In the genomic region with DNA sequence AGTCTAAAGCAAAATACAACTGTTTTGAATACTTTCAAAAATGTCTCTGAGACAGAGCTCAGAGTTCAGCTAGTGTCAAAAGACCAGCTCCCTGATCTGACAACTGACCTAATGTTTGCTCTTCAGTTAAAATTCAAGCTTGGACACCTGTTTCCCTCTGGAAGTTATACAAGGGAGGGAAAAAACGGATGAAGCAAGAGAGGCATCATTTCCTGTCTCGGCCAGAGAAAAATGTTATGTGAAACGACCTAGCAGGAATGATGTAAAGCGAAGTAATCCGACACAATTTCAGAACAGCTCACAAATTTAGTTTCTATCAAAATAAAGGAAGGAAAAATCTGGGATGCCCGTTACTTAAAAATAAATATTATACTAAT, we compare ENCODE assay signal across 1 cellular context.
TF ChIP-seq lines count a peak whose summit lies in the region.

No MANE protein-coding gene starts in this region.

TF ChIP-seq in HepG2, 621 proteins besides CTCF, POLR2A, EP300 and RAD21 (continued from another document and continues in another):
- TF ChIP-seq, protein P1, sequence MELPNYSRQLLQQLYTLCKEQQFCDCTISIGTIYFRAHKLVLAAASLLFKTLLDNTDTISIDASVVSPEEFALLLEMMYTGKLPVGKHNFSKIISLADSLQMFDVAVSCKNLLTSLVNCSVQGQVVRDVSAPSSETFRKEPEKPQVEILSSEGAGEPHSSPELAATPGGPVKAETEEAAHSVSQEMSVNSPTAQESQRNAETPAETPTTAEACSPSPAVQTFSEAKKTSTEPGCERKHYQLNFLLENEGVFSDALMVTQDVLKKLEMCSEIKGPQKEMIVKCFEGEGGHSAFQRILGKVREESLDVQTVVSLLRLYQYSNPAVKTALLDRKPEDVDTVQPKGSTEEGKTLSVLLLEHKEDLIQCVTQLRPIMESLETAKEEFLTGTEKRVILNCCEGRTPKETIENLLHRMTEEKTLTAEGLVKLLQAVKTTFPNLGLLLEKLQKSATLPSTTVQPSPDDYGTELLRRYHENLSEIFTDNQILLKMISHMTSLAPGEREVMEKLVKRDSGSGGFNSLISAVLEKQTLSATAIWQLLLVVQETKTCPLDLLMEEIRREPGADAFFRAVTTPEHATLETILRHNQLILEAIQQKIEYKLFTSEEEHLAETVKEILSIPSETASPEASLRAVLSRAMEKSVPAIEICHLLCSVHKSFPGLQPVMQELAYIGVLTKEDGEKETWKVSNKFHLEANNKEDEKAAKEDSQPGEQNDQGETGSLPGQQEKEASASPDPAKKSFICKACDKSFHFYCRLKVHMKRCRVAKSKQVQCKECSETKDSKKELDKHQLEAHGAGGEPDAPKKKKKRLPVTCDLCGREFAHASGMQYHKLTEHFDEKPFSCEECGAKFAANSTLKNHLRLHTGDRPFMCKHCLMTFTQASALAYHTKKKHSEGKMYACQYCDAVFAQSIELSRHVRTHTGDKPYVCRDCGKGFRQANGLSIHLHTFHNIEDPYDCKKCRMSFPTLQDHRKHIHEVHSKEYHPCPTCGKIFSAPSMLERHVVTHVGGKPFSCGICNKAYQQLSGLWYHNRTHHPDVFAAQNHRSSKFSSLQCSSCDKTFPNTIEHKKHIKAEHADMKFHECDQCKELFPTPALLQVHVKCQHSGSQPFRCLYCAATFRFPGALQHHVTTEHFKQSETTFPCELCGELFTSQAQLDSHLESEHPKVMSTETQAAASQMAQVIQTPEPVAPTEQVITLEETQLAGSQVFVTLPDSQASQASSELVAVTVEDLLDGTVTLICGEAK (IDR thresholded peaks at IDR 0.05) = no peak
- TF ChIP-seq, protein P1 (CRISPR knock-in tag; IDR thresholded peaks at IDR 0.05) = no peak
- TF ChIP-seq RFX1 (IDR thresholded peaks at IDR 0.05) = no peak
- TF ChIP-seq ZNF850 (CRISPR knock-in tag; conservative IDR thresholded peaks at IDR 0.05) = no peak
- TF ChIP-seq ZBTB7B (CRISPR knock-in tag; IDR thresholded peaks at IDR 0.05) = no peak
- TF ChIP-seq ZNF772 (CRISPR knock-in tag; IDR thresholded peaks at IDR 0.05) = no peak
- TF ChIP-seq PRMT3 (CRISPR knock-in tag; IDR thresholded peaks at IDR 0.05; ENCODE audit: borderline replicate concordance, low read depth) = no peak
- TF ChIP-seq RCOR2 (CRISPR knock-in tag; IDR thresholded peaks at IDR 0.05) = 0 out of 2 replicates have a peak, but pooled peaks have one; percentile 48
- no peak for TF ChIP-seq ARHGAP35 (CRISPR knock-in tag; IDR thresholded peaks at IDR 0.05; ENCODE audit: borderline replicate concordance)
- no peak for TF ChIP-seq XRCC5 (optimal IDR thresholded peaks at IDR 0.05; ENCODE audit: low read length)
- TF ChIP-seq, protein P2, sequence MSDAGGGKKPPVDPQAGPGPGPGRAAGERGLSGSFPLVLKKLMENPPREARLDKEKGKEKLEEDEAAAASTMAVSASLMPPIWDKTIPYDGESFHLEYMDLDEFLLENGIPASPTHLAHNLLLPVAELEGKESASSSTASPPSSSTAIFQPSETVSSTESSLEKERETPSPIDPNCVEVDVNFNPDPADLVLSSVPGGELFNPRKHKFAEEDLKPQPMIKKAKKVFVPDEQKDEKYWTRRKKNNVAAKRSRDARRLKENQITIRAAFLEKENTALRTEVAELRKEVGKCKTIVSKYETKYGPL (CRISPR knock-in tag; IDR thresholded peaks at IDR 0.05) = peak; percentile 94
- no peak for TF ChIP-seq AHR (CRISPR knock-in tag; IDR thresholded peaks at IDR 0.05)
- no peak for TF ChIP-seq U2AF1 (optimal IDR thresholded peaks at IDR 0.05; ENCODE audit: low read depth, low read length)
- TF ChIP-seq, protein P3, sequence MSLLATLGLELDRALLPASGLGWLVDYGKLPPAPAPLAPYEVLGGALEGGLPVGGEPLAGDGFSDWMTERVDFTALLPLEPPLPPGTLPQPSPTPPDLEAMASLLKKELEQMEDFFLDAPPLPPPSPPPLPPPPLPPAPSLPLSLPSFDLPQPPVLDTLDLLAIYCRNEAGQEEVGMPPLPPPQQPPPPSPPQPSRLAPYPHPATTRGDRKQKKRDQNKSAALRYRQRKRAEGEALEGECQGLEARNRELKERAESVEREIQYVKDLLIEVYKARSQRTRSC (CRISPR knock-in tag; IDR thresholded peaks at IDR 0.05; ENCODE audit: low read depth) = no peak
- TF ChIP-seq, protein P4, sequence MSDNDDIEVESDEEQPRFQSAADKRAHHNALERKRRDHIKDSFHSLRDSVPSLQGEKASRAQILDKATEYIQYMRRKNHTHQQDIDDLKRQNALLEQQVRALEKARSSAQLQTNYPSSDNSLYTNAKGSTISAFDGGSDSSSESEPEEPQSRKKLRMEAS (IDR thresholded peaks at IDR 0.05) = 0 out of 2 replicates have a peak, but pooled peaks have one; percentile 15
- no peak for TF ChIP-seq SOX6 (IDR thresholded peaks at IDR 0.05)
- peak; percentile 51; the same call in 1 of the 2 replicates for TF ChIP-seq SOX6 (CRISPR knock-in tag; IDR thresholded peaks at IDR 0.05)
- TF ChIP-seq ZIK1 (CRISPR knock-in tag; IDR thresholded peaks at IDR 0.05; ENCODE audit: borderline replicate concordance, low read depth) = no peak
- TF ChIP-seq ZFY (CRISPR knock-in tag; IDR thresholded peaks at IDR 0.05) = no peak
- peak; percentile 63; the same call in 1 of the 2 replicates for TF ChIP-seq NCOR1 (IDR thresholded peaks at IDR 0.05; ENCODE audit: borderline replicate concordance, low read length)
- no peak for TF ChIP-seq ZNF605 (CRISPR knock-in tag; IDR thresholded peaks at IDR 0.05)
- TF ChIP-seq GATAD1 (CRISPR knock-in tag; IDR thresholded peaks at IDR 0.05) = peak; percentile 52
- TF ChIP-seq, protein P5, sequence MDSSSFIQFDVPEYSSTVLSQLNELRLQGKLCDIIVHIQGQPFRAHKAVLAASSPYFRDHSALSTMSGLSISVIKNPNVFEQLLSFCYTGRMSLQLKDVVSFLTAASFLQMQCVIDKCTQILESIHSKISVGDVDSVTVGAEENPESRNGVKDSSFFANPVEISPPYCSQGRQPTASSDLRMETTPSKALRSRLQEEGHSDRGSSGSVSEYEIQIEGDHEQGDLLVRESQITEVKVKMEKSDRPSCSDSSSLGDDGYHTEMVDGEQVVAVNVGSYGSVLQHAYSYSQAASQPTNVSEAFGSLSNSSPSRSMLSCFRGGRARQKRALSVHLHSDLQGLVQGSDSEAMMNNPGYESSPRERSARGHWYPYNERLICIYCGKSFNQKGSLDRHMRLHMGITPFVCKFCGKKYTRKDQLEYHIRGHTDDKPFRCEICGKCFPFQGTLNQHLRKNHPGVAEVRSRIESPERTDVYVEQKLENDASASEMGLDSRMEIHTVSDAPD (CRISPR knock-in tag; IDR thresholded peaks at IDR 0.05) = no peak
- TF ChIP-seq ZNF552 (CRISPR knock-in tag; IDR thresholded peaks at IDR 0.05; ENCODE audit: borderline replicate concordance) = no peak
- no peak for TF ChIP-seq GPN1 (CRISPR knock-in tag; IDR thresholded peaks at IDR 0.05; ENCODE audit: borderline replicate concordance)
- TF ChIP-seq, protein P6, sequence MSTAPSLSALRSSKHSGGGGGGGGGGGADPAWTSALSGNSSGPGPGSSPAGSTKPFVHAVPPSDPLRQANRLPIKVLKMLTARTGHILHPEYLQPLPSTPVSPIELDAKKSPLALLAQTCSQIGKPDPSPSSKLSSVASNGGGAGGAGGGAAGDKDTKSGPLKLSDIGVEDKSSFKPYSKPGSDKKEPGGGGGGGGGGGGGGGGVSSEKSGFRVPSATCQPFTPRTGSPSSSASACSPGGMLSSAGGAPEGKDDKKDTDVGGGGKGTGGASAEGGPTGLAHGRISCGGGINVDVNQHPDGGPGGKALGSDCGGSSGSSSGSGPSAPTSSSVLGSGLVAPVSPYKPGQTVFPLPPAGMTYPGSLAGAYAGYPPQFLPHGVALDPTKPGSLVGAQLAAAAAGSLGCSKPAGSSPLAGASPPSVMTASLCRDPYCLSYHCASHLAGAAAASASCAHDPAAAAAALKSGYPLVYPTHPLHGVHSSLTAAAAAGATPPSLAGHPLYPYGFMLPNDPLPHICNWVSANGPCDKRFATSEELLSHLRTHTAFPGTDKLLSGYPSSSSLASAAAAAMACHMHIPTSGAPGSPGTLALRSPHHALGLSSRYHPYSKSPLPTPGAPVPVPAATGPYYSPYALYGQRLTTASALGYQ (CRISPR knock-in tag; IDR thresholded peaks at IDR 0.05) = no peak; the same call in 1 of the 2 replicates
- TF ChIP-seq WIZ (CRISPR knock-in tag; IDR thresholded peaks at IDR 0.05) = no peak
- TF ChIP-seq, protein P7, sequence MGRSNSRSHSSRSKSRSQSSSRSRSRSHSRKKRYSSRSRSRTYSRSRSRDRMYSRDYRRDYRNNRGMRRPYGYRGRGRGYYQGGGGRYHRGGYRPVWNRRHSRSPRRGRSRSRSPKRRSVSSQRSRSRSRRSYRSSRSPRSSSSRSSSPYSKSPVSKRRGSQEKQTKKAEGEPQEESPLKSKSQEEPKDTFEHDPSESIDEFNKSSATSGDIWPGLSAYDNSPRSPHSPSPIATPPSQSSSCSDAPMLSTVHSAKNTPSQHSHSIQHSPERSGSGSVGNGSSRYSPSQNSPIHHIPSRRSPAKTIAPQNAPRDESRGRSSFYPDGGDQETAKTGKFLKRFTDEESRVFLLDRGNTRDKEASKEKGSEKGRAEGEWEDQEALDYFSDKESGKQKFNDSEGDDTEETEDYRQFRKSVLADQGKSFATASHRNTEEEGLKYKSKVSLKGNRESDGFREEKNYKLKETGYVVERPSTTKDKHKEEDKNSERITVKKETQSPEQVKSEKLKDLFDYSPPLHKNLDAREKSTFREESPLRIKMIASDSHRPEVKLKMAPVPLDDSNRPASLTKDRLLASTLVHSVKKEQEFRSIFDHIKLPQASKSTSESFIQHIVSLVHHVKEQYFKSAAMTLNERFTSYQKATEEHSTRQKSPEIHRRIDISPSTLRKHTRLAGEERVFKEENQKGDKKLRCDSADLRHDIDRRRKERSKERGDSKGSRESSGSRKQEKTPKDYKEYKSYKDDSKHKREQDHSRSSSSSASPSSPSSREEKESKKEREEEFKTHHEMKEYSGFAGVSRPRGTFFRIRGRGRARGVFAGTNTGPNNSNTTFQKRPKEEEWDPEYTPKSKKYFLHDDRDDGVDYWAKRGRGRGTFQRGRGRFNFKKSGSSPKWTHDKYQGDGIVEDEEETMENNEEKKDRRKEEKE (IDR thresholded peaks at IDR 0.05) = no peak
- TF ChIP-seq ESRRA (CRISPR knock-in tag; IDR thresholded peaks at IDR 0.05; ENCODE audit: low read depth) = no peak
- TF ChIP-seq ZNF674 (CRISPR knock-in tag; IDR thresholded peaks at IDR 0.05; ENCODE audit: low read depth) = no peak
- TF ChIP-seq ZNF883 (CRISPR knock-in tag; IDR thresholded peaks at IDR 0.05; ENCODE audit: not compliant biosample characterization) = no peak
- TF ChIP-seq ZFP36L2 (CRISPR knock-in tag; IDR thresholded peaks at IDR 0.05) = no peak
- peak; percentile 73; the same call in 1 of the 2 replicates for TF ChIP-seq MIER3 (CRISPR knock-in tag; IDR thresholded peaks at IDR 0.05; ENCODE audit: borderline replicate concordance)
- TF ChIP-seq MEIS2 (CRISPR knock-in tag; IDR thresholded peaks at IDR 0.05) = peak; percentile 81
- TF ChIP-seq PAWR (CRISPR knock-in tag; IDR thresholded peaks at IDR 0.05; ENCODE audit: borderline replicate concordance) = no peak
- TF ChIP-seq, protein P8, sequence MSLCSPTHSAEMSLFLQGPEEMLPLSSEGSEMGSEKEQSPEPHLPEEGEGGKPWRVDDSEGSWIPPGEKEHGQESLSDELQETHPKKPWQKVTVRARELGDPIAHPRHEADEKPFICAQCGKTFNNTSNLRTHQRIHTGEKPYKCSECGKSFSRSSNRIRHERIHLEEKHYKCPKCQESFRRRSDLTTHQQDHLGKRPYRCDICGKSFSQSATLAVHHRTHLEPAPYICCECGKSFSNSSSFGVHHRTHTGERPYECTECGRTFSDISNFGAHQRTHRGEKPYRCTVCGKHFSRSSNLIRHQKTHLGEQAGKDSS (CRISPR knock-in tag; IDR thresholded peaks at IDR 0.05; ENCODE audit: borderline replicate concordance, low read depth) = no peak
- TF ChIP-seq ZKSCAN1 (IDR thresholded peaks at IDR 0.05; ENCODE audit: low read length) = no peak
- TF ChIP-seq, protein P9, sequence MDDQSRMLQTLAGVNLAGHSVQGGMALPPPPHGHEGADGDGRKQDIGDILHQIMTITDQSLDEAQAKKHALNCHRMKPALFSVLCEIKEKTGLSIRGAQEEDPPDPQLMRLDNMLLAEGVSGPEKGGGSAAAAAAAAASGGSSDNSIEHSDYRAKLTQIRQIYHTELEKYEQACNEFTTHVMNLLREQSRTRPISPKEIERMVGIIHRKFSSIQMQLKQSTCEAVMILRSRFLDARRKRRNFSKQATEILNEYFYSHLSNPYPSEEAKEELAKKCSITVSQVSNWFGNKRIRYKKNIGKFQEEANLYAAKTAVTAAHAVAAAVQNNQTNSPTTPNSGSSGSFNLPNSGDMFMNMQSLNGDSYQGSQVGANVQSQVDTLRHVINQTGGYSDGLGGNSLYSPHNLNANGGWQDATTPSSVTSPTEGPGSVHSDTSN (CRISPR knock-in tag; IDR thresholded peaks at IDR 0.05; ENCODE audit: borderline replicate concordance) = no peak
